ENCODE assay signal across 17 cellular contexts in the genomic region with DNA sequence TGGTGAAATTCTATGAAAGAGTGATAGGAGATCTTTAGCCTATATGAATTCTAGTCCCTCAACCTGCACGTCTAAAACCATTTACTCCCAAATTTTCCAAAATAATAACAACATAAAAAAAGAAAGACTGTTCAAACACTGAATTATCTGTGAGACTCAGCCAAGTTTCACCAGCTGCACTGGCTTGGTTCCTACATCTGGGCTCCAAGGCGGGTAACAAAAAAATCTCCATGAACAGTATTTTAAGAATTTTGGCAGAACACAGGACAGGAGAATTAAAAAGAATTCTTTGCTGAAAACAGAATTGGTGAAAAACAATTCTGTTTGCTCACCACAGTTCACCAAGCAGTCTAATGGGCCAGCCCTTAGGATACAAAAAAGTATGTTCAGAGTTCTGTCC.
DNase-seq lines count a peak whose midpoint lies in the region; ATAC-seq and FAIRE-seq lines count a peak whose summit lies in the region.
"Had no signal": no experiment of that assay in that cellular context is flagged by ENCODE, and none has a peak within 500 bp of the region (broad histone marks: within the 10 kb centered on the region; RNA-seq: fewer than 3 reads in every experiment).

No MANE protein-coding gene starts in this region.

- DNase-seq in NCI-H446 treated with DMSO at 0.1 percent for 48 hours (lab: John Stamatoyannopoulos, UW): peak; percentile 55
- DNase-seq in medulla oblongata (ENCODE audit: extremely low spot score): peak; percentile 31
- DNase-seq in posterior cingulate gyrus: peak in 7 of 10 donors; percentile 19 to 87 (median 47)
- no peak for DNase-seq in HK-2 (ENCODE audit: unreplicated experiment)
- DNase-seq in NCI-H774 (lab: John Stamatoyannopoulos, UW): no peak
- DNase-seq in stimulated activated CD4-positive, alpha-beta T cell treated with anti-CD3 and anti-CD28 coated beads, Interleukin-1b, Interleukin-23, amount 100 ng/mL, for 48 hours: no peak
- DNase-seq: ACHN, AML-193, DND-41, KG1, NCI-H146, NCI-H2029 treated with DMSO at 0.1 percent for 48 hours, NCI-H2171, OCI-M1, Right ventricle myocardium superior had no signal

- intact Hi-C loops in posterior cingulate gyrus (cut with DNase I): no loop called here

- FAIRE-seq in endometrium (lab: Jason Lieb, UNC): peak; percentile 78

- ATAC-seq in HG03045 (IDR thresholded peaks at IDR 0.05; ENCODE audit: unreplicated experiment): no peak

Comparison
In these comparisons a context has a peak if more than half of its experiments do, and no peak if none do; other contexts are left out.
1. DNase-seq: peak in NCI-H446 treated with DMSO at 0.1 percent for 48 hours (single experiment), medulla oblongata (single experiment) and posterior cingulate gyrus (7 of 10); none in HK-2 (single experiment), NCI-H774 (single experiment) and stimulated activated CD4-positive, alpha-beta T cell treated with anti-CD3 and anti-CD28 coated beads, Interleukin-1b, Interleukin-23, amount 100 ng/mL, for 48 hours (single experiment).